Comparison of ENCODE assay signal across 1 cellular context in genomic region chr2:189526936-189527654, GRCh38.
TF ChIP-seq lines count a peak whose summit lies in the region.

No MANE protein-coding gene starts in this region.

TF ChIP-seq in HepG2, 621 proteins besides CTCF, POLR2A, EP300 and RAD21 (continued from another document):
- TF ChIP-seq, protein P1, sequence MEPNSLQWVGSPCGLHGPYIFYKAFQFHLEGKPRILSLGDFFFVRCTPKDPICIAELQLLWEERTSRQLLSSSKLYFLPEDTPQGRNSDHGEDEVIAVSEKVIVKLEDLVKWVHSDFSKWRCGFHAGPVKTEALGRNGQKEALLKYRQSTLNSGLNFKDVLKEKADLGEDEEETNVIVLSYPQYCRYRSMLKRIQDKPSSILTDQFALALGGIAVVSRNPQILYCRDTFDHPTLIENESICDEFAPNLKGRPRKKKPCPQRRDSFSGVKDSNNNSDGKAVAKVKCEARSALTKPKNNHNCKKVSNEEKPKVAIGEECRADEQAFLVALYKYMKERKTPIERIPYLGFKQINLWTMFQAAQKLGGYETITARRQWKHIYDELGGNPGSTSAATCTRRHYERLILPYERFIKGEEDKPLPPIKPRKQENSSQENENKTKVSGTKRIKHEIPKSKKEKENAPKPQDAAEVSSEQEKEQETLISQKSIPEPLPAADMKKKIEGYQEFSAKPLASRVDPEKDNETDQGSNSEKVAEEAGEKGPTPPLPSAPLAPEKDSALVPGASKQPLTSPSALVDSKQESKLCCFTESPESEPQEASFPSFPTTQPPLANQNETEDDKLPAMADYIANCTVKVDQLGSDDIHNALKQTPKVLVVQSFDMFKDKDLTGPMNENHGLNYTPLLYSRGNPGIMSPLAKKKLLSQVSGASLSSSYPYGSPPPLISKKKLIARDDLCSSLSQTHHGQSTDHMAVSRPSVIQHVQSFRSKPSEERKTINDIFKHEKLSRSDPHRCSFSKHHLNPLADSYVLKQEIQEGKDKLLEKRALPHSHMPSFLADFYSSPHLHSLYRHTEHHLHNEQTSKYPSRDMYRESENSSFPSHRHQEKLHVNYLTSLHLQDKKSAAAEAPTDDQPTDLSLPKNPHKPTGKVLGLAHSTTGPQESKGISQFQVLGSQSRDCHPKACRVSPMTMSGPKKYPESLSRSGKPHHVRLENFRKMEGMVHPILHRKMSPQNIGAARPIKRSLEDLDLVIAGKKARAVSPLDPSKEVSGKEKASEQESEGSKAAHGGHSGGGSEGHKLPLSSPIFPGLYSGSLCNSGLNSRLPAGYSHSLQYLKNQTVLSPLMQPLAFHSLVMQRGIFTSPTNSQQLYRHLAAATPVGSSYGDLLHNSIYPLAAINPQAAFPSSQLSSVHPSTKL (CRISPR knock-in tag; IDR thresholded peaks at IDR 0.05), result no peak
- TF ChIP-seq ZNF275 (CRISPR knock-in tag; IDR thresholded peaks at IDR 0.05; ENCODE audit: borderline replicate concordance), result no peak
- no peak for TF ChIP-seq EZH2 (conservative IDR thresholded peaks at IDR 0.05; ENCODE audit: low read depth, low read length)
- peak; percentile 25; the same call in 1 of the 2 replicates for TF ChIP-seq SALL1 (CRISPR knock-in tag; IDR thresholded peaks at IDR 0.05)
- no peak for TF ChIP-seq ZNF577 (CRISPR knock-in tag; IDR thresholded peaks at IDR 0.05; ENCODE audit: borderline replicate concordance, low read depth)
- no peak for TF ChIP-seq ZNF431 (CRISPR knock-in tag; IDR thresholded peaks at IDR 0.05; ENCODE audit: borderline replicate concordance, low read depth)
- peak; percentile 52; the same call in 1 of the 2 replicates for TF ChIP-seq HNF4A (CRISPR knock-in tag; IDR thresholded peaks at IDR 0.05)
- TF ChIP-seq SIX1 (CRISPR knock-in tag; IDR thresholded peaks at IDR 0.05; ENCODE audit: borderline replicate concordance), result no peak
- TF ChIP-seq, protein P2, sequence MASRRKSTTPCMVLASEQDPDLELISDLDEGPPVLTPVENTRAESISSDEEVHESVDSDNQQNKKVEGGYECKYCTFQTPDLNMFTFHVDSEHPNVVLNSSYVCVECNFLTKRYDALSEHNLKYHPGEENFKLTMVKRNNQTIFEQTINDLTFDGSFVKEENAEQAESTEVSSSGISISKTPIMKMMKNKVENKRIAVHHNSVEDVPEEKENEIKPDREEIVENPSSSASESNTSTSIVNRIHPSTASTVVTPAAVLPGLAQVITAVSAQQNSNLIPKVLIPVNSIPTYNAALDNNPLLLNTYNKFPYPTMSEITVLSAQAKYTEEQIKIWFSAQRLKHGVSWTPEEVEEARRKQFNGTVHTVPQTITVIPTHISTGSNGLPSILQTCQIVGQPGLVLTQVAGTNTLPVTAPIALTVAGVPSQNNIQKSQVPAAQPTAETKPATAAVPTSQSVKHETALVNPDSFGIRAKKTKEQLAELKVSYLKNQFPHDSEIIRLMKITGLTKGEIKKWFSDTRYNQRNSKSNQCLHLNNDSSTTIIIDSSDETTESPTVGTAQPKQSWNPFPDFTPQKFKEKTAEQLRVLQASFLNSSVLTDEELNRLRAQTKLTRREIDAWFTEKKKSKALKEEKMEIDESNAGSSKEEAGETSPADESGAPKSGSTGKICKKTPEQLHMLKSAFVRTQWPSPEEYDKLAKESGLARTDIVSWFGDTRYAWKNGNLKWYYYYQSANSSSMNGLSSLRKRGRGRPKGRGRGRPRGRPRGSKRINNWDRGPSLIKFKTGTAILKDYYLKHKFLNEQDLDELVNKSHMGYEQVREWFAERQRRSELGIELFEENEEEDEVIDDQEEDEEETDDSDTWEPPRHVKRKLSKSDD (CRISPR knock-in tag; IDR thresholded peaks at IDR 0.05; ENCODE audit: low read depth), result no peak
- TF ChIP-seq ZNF598 (CRISPR knock-in tag; IDR thresholded peaks at IDR 0.05; ENCODE audit: borderline replicate concordance), result no peak
- TF ChIP-seq GFI1 (CRISPR knock-in tag; IDR thresholded peaks at IDR 0.05; ENCODE audit: borderline replicate concordance), result peak; percentile 89
- TF ChIP-seq, protein P3, sequence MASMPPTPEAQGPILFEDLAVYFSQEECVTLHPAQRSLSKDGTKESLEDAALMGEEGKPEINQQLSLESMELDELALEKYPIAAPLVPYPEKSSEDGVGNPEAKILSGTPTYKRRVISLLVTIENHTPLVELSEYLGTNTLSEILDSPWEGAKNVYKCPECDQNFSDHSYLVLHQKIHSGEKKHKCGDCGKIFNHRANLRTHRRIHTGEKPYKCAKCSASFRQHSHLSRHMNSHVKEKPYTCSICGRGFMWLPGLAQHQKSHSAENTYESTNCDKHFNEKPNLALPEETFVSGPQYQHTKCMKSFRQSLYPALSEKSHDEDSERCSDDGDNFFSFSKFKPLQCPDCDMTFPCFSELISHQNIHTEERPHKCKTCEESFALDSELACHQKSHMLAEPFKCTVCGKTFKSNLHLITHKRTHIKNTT (CRISPR knock-in tag; IDR thresholded peaks at IDR 0.05), result no peak
- TF ChIP-seq, protein P4, sequence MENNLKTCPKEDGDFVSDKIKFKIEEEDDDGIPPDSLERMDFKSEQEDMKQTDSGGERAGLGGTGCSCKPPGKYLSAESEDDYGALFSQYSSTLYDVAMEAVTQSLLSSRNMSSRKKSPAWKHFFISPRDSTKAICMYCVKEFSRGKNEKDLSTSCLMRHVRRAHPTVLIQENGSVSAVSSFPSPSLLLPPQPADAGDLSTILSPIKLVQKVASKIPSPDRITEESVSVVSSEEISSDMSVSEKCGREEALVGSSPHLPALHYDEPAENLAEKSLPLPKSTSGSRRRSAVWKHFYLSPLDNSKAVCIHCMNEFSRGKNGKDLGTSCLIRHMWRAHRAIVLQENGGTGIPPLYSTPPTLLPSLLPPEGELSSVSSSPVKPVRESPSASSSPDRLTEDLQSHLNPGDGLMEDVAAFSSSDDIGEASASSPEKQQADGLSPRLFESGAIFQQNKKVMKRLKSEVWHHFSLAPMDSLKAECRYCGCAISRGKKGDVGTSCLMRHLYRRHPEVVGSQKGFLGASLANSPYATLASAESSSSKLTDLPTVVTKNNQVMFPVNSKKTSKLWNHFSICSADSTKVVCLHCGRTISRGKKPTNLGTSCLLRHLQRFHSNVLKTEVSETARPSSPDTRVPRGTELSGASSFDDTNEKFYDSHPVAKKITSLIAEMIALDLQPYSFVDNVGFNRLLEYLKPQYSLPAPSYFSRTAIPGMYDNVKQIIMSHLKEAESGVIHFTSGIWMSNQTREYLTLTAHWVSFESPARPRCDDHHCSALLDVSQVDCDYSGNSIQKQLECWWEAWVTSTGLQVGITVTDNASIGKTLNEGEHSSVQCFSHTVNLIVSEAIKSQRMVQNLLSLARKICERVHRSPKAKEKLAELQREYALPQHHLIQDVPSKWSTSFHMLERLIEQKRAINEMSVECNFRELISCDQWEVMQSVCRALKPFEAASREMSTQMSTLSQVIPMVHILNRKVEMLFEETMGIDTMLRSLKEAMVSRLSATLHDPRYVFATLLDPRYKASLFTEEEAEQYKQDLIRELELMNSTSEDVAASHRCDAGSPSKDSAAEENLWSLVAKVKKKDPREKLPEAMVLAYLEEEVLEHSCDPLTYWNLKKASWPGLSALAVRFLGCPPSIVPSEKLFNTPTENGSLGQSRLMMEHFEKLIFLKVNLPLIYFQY (CRISPR knock-in tag; IDR thresholded peaks at IDR 0.05; ENCODE audit: borderline replicate concordance), result peak; percentile 55; the same call in 1 of the 2 replicates
- no peak for TF ChIP-seq JUND (CRISPR knock-in tag; IDR thresholded peaks at IDR 0.05)
- TF ChIP-seq CC2D1A (CRISPR knock-in tag; IDR thresholded peaks at IDR 0.05), result 0 out of 2 replicates have a peak, but pooled peaks have one; percentile 57
- no peak for TF ChIP-seq ZNF124 (CRISPR knock-in tag; IDR thresholded peaks at IDR 0.05)
- no peak for TF ChIP-seq RBAK (CRISPR knock-in tag; IDR thresholded peaks at IDR 0.05)
